Comparison of ENCODE assay signal across 8 cellular contexts in genomic region chr19:7928741-7929701, GRCh38. TPM values are rescaled to one million over a fixed set of nuclear protein-coding genes. Genes with fewer than 3 reads are reported as not detected.
DNase-seq lines count a peak whose midpoint lies in the region; ATAC-seq, FAIRE-seq and TF ChIP-seq lines count a peak whose summit lies in the region.

No MANE protein-coding gene starts in this region.

- ATAC-seq in sciatic nerve (peak; percentile 55), GM18511 (IDR thresholded peaks at IDR 0.05; ENCODE audit: unreplicated experiment) (no peak), HG02642 (IDR thresholded peaks at IDR 0.05; ENCODE audit: poor library complexity, unreplicated experiment) (no peak)

- intact Hi-C loops in sciatic nerve (cut with DNase I), result no loop called here

- peak; percentile 39 for TF ChIP-seq CTCF in 22Rv1 (IDR thresholded peaks at IDR 0.05)

- peak overlapping the region; percentile 97 for H3K27ac ChIP-seq in 22Rv1

- FAIRE-seq in GM12891 (lab: Jason Lieb, UNC), result peak; percentile 31

- TF ChIP-seq POLR2A in GM12891 (IDR thresholded peaks at IDR 0.05; ENCODE audit: low read depth, low read length), result no peak

- DNase-seq in GM12891 (ENCODE audit: insufficient read length, low spot score), result peak; percentile 78
- peak; percentile 49 for DNase-seq in activated effector memory CD4-positive, alpha-beta T cell treated with Interleukin-2 at 50 U/mL for 16 hours
- peak; percentile 55 for DNase-seq in fibroblast of the conjunctiva (ENCODE audit: low read depth)
- peak; percentile 76 for DNase-seq in sciatic nerve (ENCODE audit: low spot score)

TF ChIP-seq in GM12891, 5 proteins besides CTCF, POLR2A, EP300 and RAD21:
- TF ChIP-seq PAX5 (IDR thresholded peaks at IDR 0.05; ENCODE audit: insufficient read depth, low read length, severe bottlenecking), result no peak
- no peak for TF ChIP-seq SPI1 (IDR thresholded peaks at IDR 0.05; ENCODE audit: low read depth, low read length)
- no peak for TF ChIP-seq POLR2AphosphoS5 (IDR thresholded peaks at IDR 0.05; ENCODE audit: low read depth, low read length)
- no peak for TF ChIP-seq TAF1 (IDR thresholded peaks at IDR 0.05; ENCODE audit: low read depth, low read length)
- TF ChIP-seq POU2F2 (IDR thresholded peaks at IDR 0.05; ENCODE audit: low read depth, low read length), result no peak

TF ChIP-seq in PFSK-1, 5 proteins besides CTCF, POLR2A, EP300 and RAD21:
- TF ChIP-seq TAF1 (IDR thresholded peaks at IDR 0.05; ENCODE audit: borderline replicate concordance, insufficient read depth, low read length) (no peak), SIN3A (IDR thresholded peaks at IDR 0.05; ENCODE audit: borderline replicate concordance, insufficient read depth, low read length) (no peak), POLR2AphosphoS5 (IDR thresholded peaks at IDR 0.05; ENCODE audit: low read depth, low read length) (peak; percentile 78), FOXP2 (optimal IDR thresholded peaks at IDR 0.05; ENCODE audit: borderline replicate concordance, extremely low read depth, extremely low read length, insufficient read depth) (no peak)
- TF ChIP-seq, protein P1, sequence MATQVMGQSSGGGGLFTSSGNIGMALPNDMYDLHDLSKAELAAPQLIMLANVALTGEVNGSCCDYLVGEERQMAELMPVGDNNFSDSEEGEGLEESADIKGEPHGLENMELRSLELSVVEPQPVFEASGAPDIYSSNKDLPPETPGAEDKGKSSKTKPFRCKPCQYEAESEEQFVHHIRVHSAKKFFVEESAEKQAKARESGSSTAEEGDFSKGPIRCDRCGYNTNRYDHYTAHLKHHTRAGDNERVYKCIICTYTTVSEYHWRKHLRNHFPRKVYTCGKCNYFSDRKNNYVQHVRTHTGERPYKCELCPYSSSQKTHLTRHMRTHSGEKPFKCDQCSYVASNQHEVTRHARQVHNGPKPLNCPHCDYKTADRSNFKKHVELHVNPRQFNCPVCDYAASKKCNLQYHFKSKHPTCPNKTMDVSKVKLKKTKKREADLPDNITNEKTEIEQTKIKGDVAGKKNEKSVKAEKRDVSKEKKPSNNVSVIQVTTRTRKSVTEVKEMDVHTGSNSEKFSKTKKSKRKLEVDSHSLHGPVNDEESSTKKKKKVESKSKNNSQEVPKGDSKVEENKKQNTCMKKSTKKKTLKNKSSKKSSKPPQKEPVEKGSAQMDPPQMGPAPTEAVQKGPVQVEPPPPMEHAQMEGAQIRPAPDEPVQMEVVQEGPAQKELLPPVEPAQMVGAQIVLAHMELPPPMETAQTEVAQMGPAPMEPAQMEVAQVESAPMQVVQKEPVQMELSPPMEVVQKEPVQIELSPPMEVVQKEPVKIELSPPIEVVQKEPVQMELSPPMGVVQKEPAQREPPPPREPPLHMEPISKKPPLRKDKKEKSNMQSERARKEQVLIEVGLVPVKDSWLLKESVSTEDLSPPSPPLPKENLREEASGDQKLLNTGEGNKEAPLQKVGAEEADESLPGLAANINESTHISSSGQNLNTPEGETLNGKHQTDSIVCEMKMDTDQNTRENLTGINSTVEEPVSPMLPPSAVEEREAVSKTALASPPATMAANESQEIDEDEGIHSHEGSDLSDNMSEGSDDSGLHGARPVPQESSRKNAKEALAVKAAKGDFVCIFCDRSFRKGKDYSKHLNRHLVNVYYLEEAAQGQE (IDR thresholded peaks at IDR 0.05; ENCODE audit: insufficient read depth in 1 of 2, low read depth in 2 of 2, low read length in 2 of 2), result no peak

RNA-seq across cellular contexts. Expression of gene CTXN1, which starts 3.1 kb away (rescaled TPM):
- 0.56 TPM for polyA plus RNA-seq in GM12891 (2012; ENCODE audit: low read depth, missing spikeins)
- polyA plus RNA-seq in PFSK-1 (2012; ENCODE audit: insufficient read length, low read depth), result 104 TPM
- total RNA-seq in sciatic nerve, result 1.5 TPM

RNA-seq across cellular contexts. Expression of gene SNAPC2, which starts 8.9 kb away (rescaled TPM):
- 11.2 TPM for polyA plus RNA-seq in GM12891 (2012; ENCODE audit: low read depth, missing spikeins)
- polyA plus RNA-seq in PFSK-1 (2012; ENCODE audit: insufficient read length, low read depth), result 188 TPM
- total RNA-seq in sciatic nerve, result 14.9 TPM

RNA-seq across cellular contexts. Expression of gene TGFBR3L, which starts 14.4 kb away (rescaled TPM):
- 0.36 TPM for polyA plus RNA-seq in GM12891 (2012; ENCODE audit: low read depth, missing spikeins)
- polyA plus RNA-seq in PFSK-1 (2012; ENCODE audit: insufficient read length, low read depth), result 3.0 TPM
- total RNA-seq in sciatic nerve, result not detected

RNA-seq across cellular contexts. Expression of gene TIMM44, which starts 14.4 kb away (rescaled TPM):
- polyA plus RNA-seq in GM12891 (2012; ENCODE audit: low read depth, missing spikeins), result 40.8 TPM
- 633 TPM for polyA plus RNA-seq in PFSK-1 (2012; ENCODE audit: insufficient read length, low read depth)
- total RNA-seq in sciatic nerve, result 49.6 TPM

RNA-seq across cellular contexts. Expression of gene MAP2K7, which starts 25.3 kb away (rescaled TPM):
- polyA plus RNA-seq in GM12891 (2012; ENCODE audit: low read depth, missing spikeins), result 18.3 TPM
- 98.9 TPM for polyA plus RNA-seq in PFSK-1 (2012; ENCODE audit: insufficient read length, low read depth)
- 34.0 TPM for total RNA-seq in sciatic nerve
